Comparison of ENCODE assay signal across 9 cellular contexts in genomic region chr5:140342287-140342686, GRCh38. TPM values are rescaled to one million over a fixed set of nuclear protein-coding genes. Genes with fewer than 3 reads are reported as not detected.
A peak's percentile ranks its signal among the peaks of the same experiment; 100 is the strongest.
DNase-seq lines count a peak whose midpoint lies in the region; ATAC-seq, FAIRE-seq and TF ChIP-seq lines count a peak whose summit lies in the region.
"Had no signal": no experiment of that assay in that cellular context is flagged by ENCODE, and none has a peak within 500 bp of the region (broad histone marks: within the 10 kb centered on the region; RNA-seq: fewer than 3 reads in every experiment).

No MANE protein-coding gene starts in this region.

- no peaks in the 10 kb centered on the region for H3K27me3 Mint-ChIP-seq in astrocyte (ENCODE audit: low read depth, unreplicated experiment)

- peaks cover 71% of the 10 kb centered on the region for H4K20me1 ChIP-seq in astrocyte (ENCODE audit: insufficient read depth, low read length)

- H3K27me3 ChIP-seq in astrocyte (ENCODE audit: insufficient read depth, low read length): no peaks in the 10 kb centered on the region
- H3K27me3 ChIP-seq in skeletal muscle satellite cell (ENCODE audit: control insufficient read depth, insufficient read depth, low read length): no peaks in the 10 kb centered on the region

- H2AFZ ChIP-seq in astrocyte (ENCODE audit: low read depth, low read length): no peak overlapping the region

- ATAC-seq in HG02840 (IDR thresholded peaks at IDR 0.05; ENCODE audit: low FRiP score, unreplicated experiment): no peak
- ATAC-seq in GM19452 (IDR thresholded peaks at IDR 0.05; ENCODE audit: unreplicated experiment): no peak

- DNase-seq in GM12891 (ENCODE audit: insufficient read length, low spot score): no peak
- DNase-seq in NOMO-1 treated with DMSO at 0.1 percent for 48 hours (lab: John Stamatoyannopoulos, UW; ENCODE audit: unreplicated experiment): peak; percentile 85
- no peak for DNase-seq in astrocyte (ENCODE audit: low read depth)
- DNase-seq in DMS79 treated with DMSO at 0.1 percent for 48 hours (lab: John Stamatoyannopoulos, UW): no peak
- no peak for DNase-seq in frontal cortex (ENCODE audit: low spot score in 2 of 2)
- DNase-seq: NCI-H748 treated with DMSO at 0.1 percent for 48 hours had no signal

- peak overlapping the region; percentile 9 for H3K4me3 ChIP-seq in astrocyte (ENCODE audit: insufficient read depth, low read depth, low read length)
- H3K4me3 ChIP-seq in skeletal muscle satellite cell (ENCODE audit: low read length): no peak overlapping the region

- H3K36me3 Mint-ChIP-seq in astrocyte (ENCODE audit: low read depth, unreplicated experiment): peaks cover 30% of the 10 kb centered on the region

- H3K4me1 Mint-ChIP-seq in astrocyte (ENCODE audit: low read depth, unreplicated experiment): peaks cover 54% of the 10 kb centered on the region

- TF ChIP-seq POLR2A in GM12891 (IDR thresholded peaks at IDR 0.05; ENCODE audit: low read depth, low read length): no peak

- H3K9ac ChIP-seq in astrocyte (ENCODE audit: low read length) (peak overlapping the region; percentile 31), skeletal muscle satellite cell (ENCODE audit: low read depth, low read length) (no peak overlapping the region)

- H3K4me1 ChIP-seq in astrocyte (ENCODE audit: insufficient read depth, low read length) (peaks cover 50% of the 10 kb centered on the region), skeletal muscle satellite cell (ENCODE audit: control insufficient read depth, insufficient read depth, low read length) (peaks cover 64% of the 10 kb centered on the region)

- peak overlapping the region; percentile 90 for H3K27ac Mint-ChIP-seq in astrocyte (ENCODE audit: unreplicated experiment)

- H3K9me3 Mint-ChIP-seq in astrocyte (ENCODE audit: unreplicated experiment): no peaks in the 10 kb centered on the region

- peaks cover 32% of the 10 kb centered on the region for H3K36me3 ChIP-seq in astrocyte (ENCODE audit: insufficient read depth, low read length)
- peaks cover 41% of the 10 kb centered on the region for H3K36me3 ChIP-seq in skeletal muscle satellite cell (ENCODE audit: insufficient read depth, low read length)

- peak overlapping the region; percentile 63 for H3K4me2 ChIP-seq in astrocyte (ENCODE audit: low read length)
- peak overlapping the region; percentile 16 for H3K4me2 ChIP-seq in skeletal muscle satellite cell (ENCODE audit: low read length)

- peak overlapping the region; percentile 25 for H3K27ac ChIP-seq in astrocyte (ENCODE audit: low read depth, low read length)

- peaks cover 83% of the 10 kb centered on the region for H3K79me2 ChIP-seq in astrocyte (ENCODE audit: insufficient read depth, low read length)

- H3K4me3 Mint-ChIP-seq in astrocyte (ENCODE audit: unreplicated experiment): peak overlapping the region; percentile 97

- peak; percentile 87 for FAIRE-seq in GM12891 (lab: Jason Lieb, UNC)
- no peak for FAIRE-seq in astrocyte (lab: Jason Lieb, UNC)
- FAIRE-seq in frontal cortex (lab: Jason Lieb, UNC): no peak

- H3K9me3 ChIP-seq in astrocyte (ENCODE audit: insufficient read depth, low read depth, low read length) (no peaks in the 10 kb centered on the region), skeletal muscle satellite cell (replicated peaks; ENCODE audit: low read length) (no peaks in the 10 kb centered on the region)

- TF ChIP-seq CTCF in astrocyte (IDR thresholded peaks at IDR 0.05; ENCODE audit: insufficient read depth, low read depth, low read length): no peak

TF ChIP-seq in GM12891, 5 proteins besides CTCF, POLR2A, EP300 and RAD21:
- no peak for TF ChIP-seq TAF1 (IDR thresholded peaks at IDR 0.05; ENCODE audit: low read depth, low read length)
- no peak for TF ChIP-seq PAX5 (IDR thresholded peaks at IDR 0.05; ENCODE audit: insufficient read depth, low read length, severe bottlenecking)
- TF ChIP-seq SPI1 (IDR thresholded peaks at IDR 0.05; ENCODE audit: low read depth, low read length): no peak
- no peak; the same call in 1 of the 2 replicates for TF ChIP-seq POU2F2 (IDR thresholded peaks at IDR 0.05; ENCODE audit: low read depth, low read length)
- no peak for TF ChIP-seq POLR2AphosphoS5 (IDR thresholded peaks at IDR 0.05; ENCODE audit: low read depth, low read length)
TF ChIP-seq in GM12891: peak in this region for 0.

RNA-seq across cellular contexts. Expression of gene HBEGF, which starts 4.1 kb away (rescaled TPM):
- 1.2 TPM for polyA plus RNA-seq in GM12891 (2012; ENCODE audit: low read depth, missing spikeins)
- total RNA-seq in astrocyte (257 and 272 TPM in 2 replicates), frontal cortex (12.6 TPM)
- total RNA-seq in skeletal muscle satellite cell (2012; rRNA removed): 2.8 and 4.4 TPM in 2 replicates

RNA-seq across cellular contexts. Expression of gene SLC4A9, which starts 17.7 kb away (rescaled TPM):
- 0.03 TPM for polyA plus RNA-seq in GM12891 (2012; ENCODE audit: low read depth, missing spikeins)
- 0.25 TPM in 1 of 2 replicates, not detected in the other for total RNA-seq in astrocyte
- total RNA-seq in skeletal muscle satellite cell (2012; rRNA removed): not detected in 2 replicates
- total RNA-seq in frontal cortex: under 0.01 TPM

RNA-seq across cellular contexts. Expression of gene PFDN1, which starts 39.4 kb away (rescaled TPM):
- 129 TPM for polyA plus RNA-seq in GM12891 (2012; ENCODE audit: low read depth, missing spikeins)
- total RNA-seq in astrocyte (199 and 202 TPM in 2 replicates), frontal cortex (44.8 TPM)
- total RNA-seq in skeletal muscle satellite cell (2012; rRNA removed): 64.4 and 70.6 TPM in 2 replicates

RNA-seq across cellular contexts. Expression of gene ANKHD1, which starts 59.3 kb away (rescaled TPM):
- 50.7 TPM for polyA plus RNA-seq in GM12891 (2012; ENCODE audit: low read depth, missing spikeins)
- total RNA-seq in astrocyte (49.7 and 56.5 TPM in 2 replicates), frontal cortex (62.0 TPM)
- total RNA-seq in skeletal muscle satellite cell (2012; rRNA removed): 38.9 and 46.9 TPM in 2 replicates

Comparison
In these comparisons a context has a peak if more than half of its experiments do, and no peak if none do; other contexts are left out.
1. RNA of gene HBEGF, which starts 4.1 kb away (total RNA-seq): 257 to 272 TPM in astrocyte; 12.6 TPM in frontal cortex (single experiment); every median in the first group is over 10 times any median in the second.